ENCODE assay signal across 18 cellular contexts in the genomic region with DNA sequence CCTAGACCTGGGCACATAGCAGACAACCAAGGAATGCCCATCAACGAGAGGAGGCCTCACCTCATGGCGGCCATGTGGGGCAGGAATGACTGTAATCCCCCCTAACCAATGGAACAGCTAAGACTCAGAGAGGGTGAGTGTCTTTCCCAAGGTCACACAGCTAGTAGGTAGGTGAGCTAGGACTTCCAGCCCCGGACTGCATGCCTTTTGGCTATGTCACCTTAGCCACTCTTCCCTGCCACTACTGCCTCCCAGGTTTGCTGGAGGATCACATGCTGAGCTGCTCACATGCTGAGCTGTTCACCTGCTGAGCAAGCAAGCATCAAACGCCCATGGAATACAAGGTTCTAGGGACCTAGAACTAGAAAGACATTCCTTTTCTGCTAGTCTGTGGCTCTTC.
"Had no signal": no experiment of that assay in that cellular context is flagged by ENCODE, and none has a peak within 500 bp of the region (broad histone marks: within the 10 kb centered on the region; RNA-seq: fewer than 3 reads in every experiment).

No MANE protein-coding gene starts in this region.

- H3K36me3 ChIP-seq: esophagus muscularis mucosa, gastrocnemius medialis, left lung, lower lobe of right lung, ovary, right atrium auricular region, thoracic aorta, transverse colon had no signal

- H3K27me3 ChIP-seq: gastrocnemius medialis, left lung, ovary, right atrium auricular region, transverse colon had no signal

- H3K27ac ChIP-seq: epithelial cell of prostate, esophagus muscularis mucosa, gastrocnemius medialis, left lung, lower lobe of right lung, ovary, right atrium auricular region, thoracic aorta, transverse colon had no signal

- H3K4me1 ChIP-seq: esophagus muscularis mucosa, gastrocnemius medialis, left lung, lower lobe of right lung, right atrium auricular region had no signal

- H3K4me3 ChIP-seq: esophagus muscularis mucosa, gastrocnemius medialis, left lung, lower lobe of right lung, ovary, right atrium auricular region, thoracic aorta, transverse colon had no signal

- DNase-seq: effector memory CD8-positive, alpha-beta T cell; gastrocnemius medialis; glutamatergic neuron; islet precursor cell; left lung; lower lobe of right lung; natural killer cell; ovary; stimulated activated CD4-positive, alpha-beta T cell treated with anti-CD3 and anti-CD28 coated beads, Interleukin-15, amount 100 ng/mL, for 24 hours; stimulated activated CD4-positive, alpha-beta T cell treated with anti-CD3 and anti-CD28 coated beads, Interleukin-1b, Interleukin-23, amount 100 ng/mL, for 48 hours; stimulated activated CD4-positive, alpha-beta T cell treated with anti-CD3 and anti-CD28 coated beads, Interleukin-4, amount 100 ng/mL, for 4 hours; stimulated activated naive B cell treated with anti-CD40 and anti-IgM and Interleukin-4, amounts not matched to agents 10 μg/mL and 1 μg/mL and 100 μg/mL, for 72 hours; stimulated activated naive CD8-positive, alpha-beta T cell treated with anti-CD3 and anti-CD28 coated beads, Interleukin-15, amount 100 ng/mL, for 72 hours; transverse colon had no signal

- H3K9me3 ChIP-seq: esophagus muscularis mucosa, gastrocnemius medialis, left lung, lower lobe of right lung, ovary, right atrium auricular region, thoracic aorta, transverse colon had no signal

- ATAC-seq: effector memory CD8-positive, alpha-beta T cell; gastrocnemius medialis; left lung; lower lobe of right lung; natural killer cell; stimulated activated naive B cell treated with anti-CD40 and anti-IgM and Interleukin-4, amounts not matched to agents 10 μg/mL and 1 μg/mL and 100 μg/mL, for 72 hours; stimulated activated naive CD8-positive, alpha-beta T cell treated with anti-CD3 and anti-CD28 coated beads, Interleukin-15, amount 100 ng/mL, for 72 hours had no signal
